2 cellular contexts compared by ENCODE assay signal in the genomic region with DNA sequence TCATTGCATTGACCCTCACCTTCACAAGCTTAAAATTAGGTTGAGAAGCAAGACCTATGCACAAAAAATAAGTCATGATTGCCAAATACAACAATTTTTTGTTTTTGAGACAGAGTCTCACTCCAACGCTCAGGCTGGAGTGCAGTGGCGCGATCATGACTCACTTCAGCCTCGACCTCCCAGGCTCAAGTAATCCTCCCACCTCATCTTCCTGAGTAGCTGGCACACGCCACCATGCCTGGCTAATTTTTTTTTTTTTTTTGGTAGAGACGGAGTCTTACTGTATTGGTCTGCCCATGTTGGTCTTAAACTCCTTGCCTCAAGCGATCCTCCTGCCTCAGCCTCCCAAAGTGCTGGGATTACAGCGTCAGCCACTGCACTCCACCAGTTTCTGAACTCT.
TF ChIP-seq lines count a peak whose summit lies in the region.

No MANE protein-coding gene starts in this region.

TF ChIP-seq in IMR-90, 13 proteins besides CTCF, POLR2A, EP300 and RAD21:
- TF ChIP-seq CEBPB (IDR thresholded peaks at IDR 0.05; ENCODE audit: low read depth, low read length) = peak; percentile 34; the same call in 1 of the 2 replicates
- TF ChIP-seq NFE2L2 (IDR thresholded peaks at IDR 0.05; ENCODE audit: low read depth, low read length) = no peak
- peak; percentile 67; the same call in 1 of the 2 replicates for TF ChIP-seq FOS (IDR thresholded peaks at IDR 0.05; ENCODE audit: low read depth, low read length)
- TF ChIP-seq BHLHE40 (IDR thresholded peaks at IDR 0.05; ENCODE audit: low read depth, low read length) = peak; percentile 9; the same call in 1 of the 2 replicates
- TF ChIP-seq RFX5 (IDR thresholded peaks at IDR 0.05; ENCODE audit: low read depth, low read length) = no peak

TF ChIP-seq in GM12878, 131 proteins besides CTCF, POLR2A, EP300 and RAD21:
- TF ChIP-seq, protein P1, sequence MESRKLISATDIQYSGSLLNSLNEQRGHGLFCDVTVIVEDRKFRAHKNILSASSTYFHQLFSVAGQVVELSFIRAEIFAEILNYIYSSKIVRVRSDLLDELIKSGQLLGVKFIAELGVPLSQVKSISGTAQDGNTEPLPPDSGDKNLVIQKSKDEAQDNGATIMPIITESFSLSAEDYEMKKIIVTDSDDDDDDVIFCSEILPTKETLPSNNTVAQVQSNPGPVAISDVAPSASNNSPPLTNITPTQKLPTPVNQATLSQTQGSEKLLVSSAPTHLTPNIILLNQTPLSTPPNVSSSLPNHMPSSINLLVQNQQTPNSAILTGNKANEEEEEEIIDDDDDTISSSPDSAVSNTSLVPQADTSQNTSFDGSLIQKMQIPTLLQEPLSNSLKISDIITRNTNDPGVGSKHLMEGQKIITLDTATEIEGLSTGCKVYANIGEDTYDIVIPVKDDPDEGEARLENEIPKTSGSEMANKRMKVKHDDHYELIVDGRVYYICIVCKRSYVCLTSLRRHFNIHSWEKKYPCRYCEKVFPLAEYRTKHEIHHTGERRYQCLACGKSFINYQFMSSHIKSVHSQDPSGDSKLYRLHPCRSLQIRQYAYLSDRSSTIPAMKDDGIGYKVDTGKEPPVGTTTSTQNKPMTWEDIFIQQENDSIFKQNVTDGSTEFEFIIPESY (IDR thresholded peaks at IDR 0.05) = no peak
- TF ChIP-seq MEF2B (IDR thresholded peaks at IDR 0.05; ENCODE audit: partially characterized antibody, poor library complexity, severe bottlenecking) (no peak), FOXM1 (IDR thresholded peaks at IDR 0.05; ENCODE audit: low read depth, low read length) (no peak)
- TF ChIP-seq, protein P2, sequence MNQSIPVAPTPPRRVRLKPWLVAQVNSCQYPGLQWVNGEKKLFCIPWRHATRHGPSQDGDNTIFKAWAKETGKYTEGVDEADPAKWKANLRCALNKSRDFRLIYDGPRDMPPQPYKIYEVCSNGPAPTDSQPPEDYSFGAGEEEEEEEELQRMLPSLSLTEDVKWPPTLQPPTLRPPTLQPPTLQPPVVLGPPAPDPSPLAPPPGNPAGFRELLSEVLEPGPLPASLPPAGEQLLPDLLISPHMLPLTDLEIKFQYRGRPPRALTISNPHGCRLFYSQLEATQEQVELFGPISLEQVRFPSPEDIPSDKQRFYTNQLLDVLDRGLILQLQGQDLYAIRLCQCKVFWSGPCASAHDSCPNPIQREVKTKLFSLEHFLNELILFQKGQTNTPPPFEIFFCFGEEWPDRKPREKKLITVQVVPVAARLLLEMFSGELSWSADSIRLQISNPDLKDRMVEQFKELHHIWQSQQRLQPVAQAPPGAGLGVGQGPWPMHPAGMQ (IDR thresholded peaks at IDR 0.05; ENCODE audit: borderline replicate concordance) = no peak
- TF ChIP-seq, protein P3, sequence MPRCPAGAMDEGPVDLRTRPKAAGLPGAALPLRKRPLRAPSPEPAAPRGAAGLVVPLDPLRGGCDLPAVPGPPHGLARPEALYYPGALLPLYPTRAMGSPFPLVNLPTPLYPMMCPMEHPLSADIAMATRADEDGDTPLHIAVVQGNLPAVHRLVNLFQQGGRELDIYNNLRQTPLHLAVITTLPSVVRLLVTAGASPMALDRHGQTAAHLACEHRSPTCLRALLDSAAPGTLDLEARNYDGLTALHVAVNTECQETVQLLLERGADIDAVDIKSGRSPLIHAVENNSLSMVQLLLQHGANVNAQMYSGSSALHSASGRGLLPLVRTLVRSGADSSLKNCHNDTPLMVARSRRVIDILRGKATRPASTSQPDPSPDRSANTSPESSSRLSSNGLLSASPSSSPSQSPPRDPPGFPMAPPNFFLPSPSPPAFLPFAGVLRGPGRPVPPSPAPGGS (IDR thresholded peaks at IDR 0.05; ENCODE audit: borderline replicate concordance, insufficient read depth, low read depth, low read length, poor library complexity, severe bottlenecking) = peak; percentile 78
- TF ChIP-seq, protein P4, sequence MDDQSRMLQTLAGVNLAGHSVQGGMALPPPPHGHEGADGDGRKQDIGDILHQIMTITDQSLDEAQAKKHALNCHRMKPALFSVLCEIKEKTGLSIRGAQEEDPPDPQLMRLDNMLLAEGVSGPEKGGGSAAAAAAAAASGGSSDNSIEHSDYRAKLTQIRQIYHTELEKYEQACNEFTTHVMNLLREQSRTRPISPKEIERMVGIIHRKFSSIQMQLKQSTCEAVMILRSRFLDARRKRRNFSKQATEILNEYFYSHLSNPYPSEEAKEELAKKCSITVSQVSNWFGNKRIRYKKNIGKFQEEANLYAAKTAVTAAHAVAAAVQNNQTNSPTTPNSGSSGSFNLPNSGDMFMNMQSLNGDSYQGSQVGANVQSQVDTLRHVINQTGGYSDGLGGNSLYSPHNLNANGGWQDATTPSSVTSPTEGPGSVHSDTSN (IDR thresholded peaks at IDR 0.05; ENCODE audit: insufficient replicate concordance, low read depth, low read length) = peak; percentile 21
